Comparison of ENCODE assay signal across 30 cellular contexts in genomic region chr1:14318830-14319229, GRCh38.
"Had no signal": no experiment of that assay in that cellular context is flagged by ENCODE, and none has a peak within 500 bp of the region (broad histone marks: within the 10 kb centered on the region; RNA-seq: fewer than 3 reads in every experiment).

No MANE protein-coding gene starts in this region.

- ATAC-seq: activated naive CD4-positive, alpha-beta T cell treated with anti-CD3 and anti-CD28 coated beads, Interleukin-2, amount 50 U/mL, for 72 hours; activated T-cell treated with anti-CD3 and anti-CD28 coated beads, Interleukin-2, amount 50 U/mL, for 72 hours; effector memory CD8-positive, alpha-beta T cell; foreskin keratinocyte; gastroesophageal sphincter; heart right ventricle had no signal

- H3K79me2 ChIP-seq: hepatocyte had no signal

- H3K4me1 ChIP-seq: esophagus muscularis mucosa, foreskin keratinocyte, gastroesophageal sphincter, heart right ventricle had no signal

- H3K9me3 Mint-ChIP-seq: activated CD4-positive, alpha-beta memory T cell treated with anti-CD3 and anti-CD28 coated beads, Interleukin-2, amount 10 ng/mL, durations not matched to agents 7 days and 5 days; activated naive CD8-positive, alpha-beta T cell treated with anti-CD3 and anti-CD28 coated beads, Interleukin-2, amount 10 ng/mL, durations not matched to agents 7 days and 5 days had no signal

- H3K36me3 Mint-ChIP-seq: activated naive CD4-positive, alpha-beta T cell treated with anti-CD3 and anti-CD28 coated beads, Interleukin-2, amount 10 ng/mL, durations not matched to agents 7 days and 5 days; activated naive CD8-positive, alpha-beta T cell treated with anti-CD3 and anti-CD28 coated beads, Interleukin-2, amount 10 ng/mL, durations not matched to agents 7 days and 5 days had no signal

- DNase-seq: activated CD4-positive, alpha-beta memory T cell treated with anti-CD3 and anti-CD28 coated beads, Interleukin-2, amount 10 ng/mL, durations not matched to agents 7 days and 5 days; activated CD4-positive, alpha-beta T cell treated with anti-CD3 and anti-CD28 coated beads for 1 hour; activated CD4-positive, alpha-beta T cell treated with anti-CD3 and anti-CD28 coated beads for 4 hours; activated CD4-positive, alpha-beta T cell treated with anti-CD3 and anti-CD28 coated beads, Interleukin-2, amount 10 ng/mL, durations not matched to agents 7 days and 5 days; activated CD4-positive, alpha-beta T cell treated with anti-CD3 and anti-CD28 coated beads, Interleukin-2, amount 50 U/mL, for 4 hours; activated CD4-positive, CD25-positive, alpha-beta regulatory T cell; activated CD8-positive, alpha-beta memory T cell treated with anti-CD3 and anti-CD28 coated beads, Interleukin-2, amount 50 U/mL, for 48 hours; activated gamma-delta T cell; activated naive CD4-positive, alpha-beta T cell; activated naive CD4-positive, alpha-beta T cell treated with anti-CD3 and anti-CD28 coated beads, Interleukin-2, amount 10 ng/mL, durations not matched to agents 7 days and 5 days; activated naive CD8-positive, alpha-beta T cell treated with anti-CD3 and anti-CD28 coated beads, Interleukin-2, amount 10 ng/mL, durations not matched to agents 7 days and 5 days; activated T-cell treated with anti-CD3 and anti-CD28 coated beads for 4 hours; activated T-cell treated with anti-CD3 and anti-CD28 coated beads, Interleukin-2, amount 50 U/mL, for 24 hours; activated T-cell treated with anti-CD3 and anti-CD28 coated beads, Interleukin-2, amount 50 U/mL, for 72 hours; brain microvascular endothelial cell; cortex of kidney; dermis blood vessel endothelial cell; effector CD4-positive, alpha-beta T cell; effector memory CD8-positive, alpha-beta T cell; erythroblast; foreskin keratinocyte; heart right ventricle; T-helper 2 cell had no signal

- FAIRE-seq: astrocyte, bronchial epithelial cell had no signal

- H3K4me3 Mint-ChIP-seq: activated CD4-positive, alpha-beta memory T cell treated with anti-CD3 and anti-CD28 coated beads, Interleukin-2, amount 10 ng/mL, durations not matched to agents 7 days and 5 days; activated CD4-positive, alpha-beta T cell treated with anti-CD3 and anti-CD28 coated beads, Interleukin-2, amount 10 ng/mL, durations not matched to agents 7 days and 5 days; activated naive CD4-positive, alpha-beta T cell treated with anti-CD3 and anti-CD28 coated beads, Interleukin-2, amount 10 ng/mL, durations not matched to agents 7 days and 5 days; activated naive CD8-positive, alpha-beta T cell treated with anti-CD3 and anti-CD28 coated beads, Interleukin-2, amount 10 ng/mL, durations not matched to agents 7 days and 5 days; activated T-cell treated with anti-CD3 and anti-CD28 coated beads, Interleukin-2, amount 50 U/mL, for 24 hours; activated T-cell treated with anti-CD3 and anti-CD28 coated beads, Interleukin-2, amount 50 U/mL, for 72 hours; central memory CD8-positive, alpha-beta T cell; effector memory CD8-positive, alpha-beta T cell had no signal

- H3K36me3 ChIP-seq: brain microvascular endothelial cell, esophagus muscularis mucosa, gastroesophageal sphincter, heart right ventricle had no signal

- H3K27me3 ChIP-seq: brain microvascular endothelial cell, esophagus muscularis mucosa, gastroesophageal sphincter, hepatocyte had no signal

- H3K4me1 Mint-ChIP-seq: activated CD4-positive, alpha-beta memory T cell treated with anti-CD3 and anti-CD28 coated beads, Interleukin-2, amount 10 ng/mL, durations not matched to agents 7 days and 5 days; central memory CD8-positive, alpha-beta T cell had no signal

- H3K4me3 ChIP-seq: esophagus muscularis mucosa, gastroesophageal sphincter, heart right ventricle, hepatocyte had no signal

- H3K27me3 Mint-ChIP-seq: activated CD4-positive, alpha-beta memory T cell treated with anti-CD3 and anti-CD28 coated beads, Interleukin-2, amount 10 ng/mL, durations not matched to agents 7 days and 5 days had no signal

- H3K4me2 ChIP-seq: hepatocyte had no signal

- H2AFZ ChIP-seq: hepatocyte had no signal

- H3K27ac ChIP-seq: brain microvascular endothelial cell, esophagus muscularis mucosa, foreskin keratinocyte, gastroesophageal sphincter, heart right ventricle, hepatocyte had no signal

- H3K27ac Mint-ChIP-seq: activated CD4-positive, alpha-beta memory T cell treated with anti-CD3 and anti-CD28 coated beads, Interleukin-2, amount 10 ng/mL, durations not matched to agents 7 days and 5 days; activated CD4-positive, alpha-beta T cell treated with anti-CD3 and anti-CD28 coated beads, Interleukin-2, amount 10 ng/mL, durations not matched to agents 7 days and 5 days; activated naive CD4-positive, alpha-beta T cell treated with anti-CD3 and anti-CD28 coated beads, Interleukin-2, amount 10 ng/mL, durations not matched to agents 7 days and 5 days; activated naive CD4-positive, alpha-beta T cell treated with anti-CD3 and anti-CD28 coated beads, Interleukin-2, amount 50 U/mL, for 72 hours; activated naive CD8-positive, alpha-beta T cell treated with anti-CD3 and anti-CD28 coated beads, Interleukin-2, amount 10 ng/mL, durations not matched to agents 7 days and 5 days; activated T-cell treated with anti-CD3 and anti-CD28 coated beads, Interleukin-2, amount 50 U/mL, for 24 hours; activated T-cell treated with anti-CD3 and anti-CD28 coated beads, Interleukin-2, amount 50 U/mL, for 72 hours; effector memory CD8-positive, alpha-beta T cell had no signal

- H3K9me3 ChIP-seq: esophagus muscularis mucosa, gastroesophageal sphincter had no signal
